Comparison of ENCODE assay signal across 29 cellular contexts in the genomic region with DNA sequence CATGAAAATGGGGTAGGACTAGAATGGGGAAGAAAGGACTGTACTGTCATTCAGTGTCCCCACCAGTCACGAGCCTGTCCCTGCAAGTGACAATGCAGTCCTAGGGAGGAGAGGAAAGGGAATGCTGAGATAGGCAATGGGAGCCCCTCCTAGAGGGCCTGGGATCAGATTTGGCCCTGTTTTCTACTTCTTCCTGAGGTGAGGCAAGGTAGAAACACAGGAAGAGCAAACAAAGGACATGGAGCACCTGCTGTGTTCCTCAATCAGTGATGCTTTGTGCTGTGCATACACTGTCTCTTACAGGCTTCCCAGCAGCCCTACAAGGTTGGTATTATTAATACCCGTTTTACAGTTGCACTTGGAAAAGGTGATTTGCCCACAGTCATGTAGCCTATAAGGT. TPM values are rescaled to one million over a fixed set of nuclear protein-coding genes. Genes with fewer than 3 reads are reported as not detected.
DNase-seq lines count a peak whose midpoint lies in the region; ATAC-seq, FAIRE-seq and TF ChIP-seq lines count a peak whose summit lies in the region.
"Had no signal": no experiment of that assay in that cellular context is flagged by ENCODE, and none has a peak within 500 bp of the region (broad histone marks: within the 10 kb centered on the region; RNA-seq: fewer than 3 reads in every experiment).

No MANE protein-coding gene starts in this region.

- H3K18ac ChIP-seq in H9 (ENCODE audit: insufficient read length, low read depth, low read length), result no peak overlapping the region

- H2BK12ac ChIP-seq in H9 (ENCODE audit: insufficient read length, low read depth, low read length), result no peak overlapping the region

- H3K27me3 ChIP-seq in H9 (ENCODE audit: insufficient read depth, low read length), result no peaks in the 10 kb centered on the region
- H3K27me3 ChIP-seq in bronchial epithelial cell (ENCODE audit: control insufficient read depth, insufficient read depth, low read length), result no peaks in the 10 kb centered on the region
- H3K27me3 ChIP-seq: esophagus squamous epithelium, gastroesophageal sphincter, left lung, pancreas, right lobe of liver, stomach, upper lobe of left lung had no signal

- no peaks in the 10 kb centered on the region for H3K23me2 ChIP-seq in H9 (ENCODE audit: insufficient read length, low read depth, low read length, poor library complexity, severe bottlenecking)

- no peaks in the 10 kb centered on the region for H3K9me3 Mint-ChIP-seq in H9
- H3K9me3 Mint-ChIP-seq: activated CD4-positive, alpha-beta T cell treated with anti-CD3 and anti-CD28 coated beads, Interleukin-2, amount 10 ng/mL, durations not matched to agents 24 days and 14 days; activated T-helper 17 cell treated with anti-CD3 and anti-CD28 coated beads, Interleukin-2, amount 50 U/mL, for 72 hours; CD8-positive, alpha-beta memory T cell; HFFc6; nephron had no signal

- no peak overlapping the region for H3K27ac ChIP-seq in H9 (ENCODE audit: insufficient read length, low read depth, low read length)
- H3K27ac ChIP-seq: esophagus squamous epithelium, left lung, pancreas, right lobe of liver, upper lobe of left lung had no signal

- no peak overlapping the region for H2BK120ac ChIP-seq in H9 (ENCODE audit: low read depth, low read length, poor library complexity, severe bottlenecking)

- no peak overlapping the region for H3K56ac ChIP-seq in H9 (ENCODE audit: insufficient read length, low read depth, low read length)

- peaks cover 24 to 39% of the 10 kb centered on the region in 2 experiments for H3K4me1 Mint-ChIP-seq in H9
- H3K4me1 Mint-ChIP-seq: activated CD4-positive, alpha-beta T cell treated with anti-CD3 and anti-CD28 coated beads, Interleukin-2, amount 10 ng/mL, durations not matched to agents 24 days and 14 days; activated T-helper 17 cell treated with anti-CD3 and anti-CD28 coated beads, Interleukin-2, amount 50 U/mL, for 72 hours; CD8-positive, alpha-beta memory T cell; T-helper 17 cell had no signal

- no peaks in the 10 kb centered on the region for H4K20me1 ChIP-seq in H9 (ENCODE audit: control insufficient read depth, insufficient read depth, insufficient read length)

- H3K36me3 Mint-ChIP-seq in H9 (ENCODE audit: insufficient read depth in 1 of 3, low read depth in 3 of 3), result peaks cover 19 to 39% (median 26%) of the 10 kb centered on the region in 3 experiments; a peak in 6 of 7 replicates

- ATAC-seq in HG03520 (IDR thresholded peaks at IDR 0.05; ENCODE audit: unreplicated experiment), result no peak
- ATAC-seq: activated T-helper 17 cell treated with anti-CD3 and anti-CD28 coated beads, Interleukin-2, amount 50 U/mL, for 72 hours; gastroesophageal sphincter; left lung; Panc1; pancreas; T-helper 17 cell had no signal

- H2BK5ac ChIP-seq in H9 (ENCODE audit: insufficient read length, low read length), result no peak overlapping the region

- no CpG with 5 or more reads among the region's 2 CpGs for WGBS in H9 (ENCODE audit: extremely low coverage, insufficient read length, low lambda C conversion rate)

- H3K36me3 ChIP-seq in bronchial epithelial cell (ENCODE audit: control insufficient read depth, insufficient read depth, low read length), result peaks cover 5% of the 10 kb centered on the region
- H3K36me3 ChIP-seq: pancreas, right lobe of liver had no signal

- no peaks in the 10 kb centered on the region for H3K79me2 ChIP-seq in H9 (ENCODE audit: insufficient read depth, low read length)

- H4K5ac ChIP-seq in H9 (ENCODE audit: insufficient read length, low read depth, low read length), result no peak overlapping the region

- H3K79me1 ChIP-seq in H9 (ENCODE audit: insufficient read depth, low read depth, low read length, poor library complexity, severe bottlenecking), result no peaks in the 10 kb centered on the region

- peaks cover 3% of the 10 kb centered on the region; the same call in 1 of the 2 replicates for H3K4me1 ChIP-seq in H9 (ENCODE audit: insufficient read depth, low read length)
- H3K4me1 ChIP-seq: esophagus squamous epithelium, left lung, pancreas had no signal

- H3T11ph ChIP-seq in H9 (ENCODE audit: low read length), result no peak overlapping the region

- H3K23ac ChIP-seq in H9 (ENCODE audit: insufficient read length, low read depth, low read length), result no peak overlapping the region

- no peak overlapping the region for H2AK5ac ChIP-seq in H9 (ENCODE audit: insufficient read length, low read length)

- H3K4ac ChIP-seq in H9 (ENCODE audit: low read depth, low read length), result no peak overlapping the region

- TF ChIP-seq CTCF in H9 (conservative IDR thresholded peaks at IDR 0.05), result no peak
- TF ChIP-seq CTCF in bronchial epithelial cell (IDR thresholded peaks at IDR 0.05; ENCODE audit: insufficient read depth, low read length, severe bottlenecking), result no peak
- TF ChIP-seq CTCF in GM20000 (IDR thresholded peaks at IDR 0.05; ENCODE audit: extremely low read depth, missing control alignments), result no peak

- no peak overlapping the region for H3K4me2 ChIP-seq in H9 (ENCODE audit: insufficient read depth, insufficient read length, low read length)

- H2BK15ac ChIP-seq in H9 (ENCODE audit: low read depth, low read length), result no peak overlapping the region

- peak overlapping the region in 2 of 3 experiments; percentile 89 to 93; a peak in 4 of 7 replicates for H3K27ac Mint-ChIP-seq in H9
- H3K27ac Mint-ChIP-seq: activated CD4-positive, alpha-beta T cell treated with anti-CD3 and anti-CD28 coated beads, Interleukin-2, amount 10 ng/mL, durations not matched to agents 24 days and 14 days; activated T-helper 17 cell treated with anti-CD3 and anti-CD28 coated beads, Interleukin-2, amount 50 U/mL, for 72 hours; HFFc6; nephron; T-helper 17 cell had no signal

- no peak overlapping the region for H4K8ac ChIP-seq in H9 (replicated peaks; ENCODE audit: insufficient read length, low read depth, low read length)

- H3K4me3 Mint-ChIP-seq in H9, result peak overlapping the region in 1 of 2 experiments; percentile 13; a peak in 1 of 5 replicates
- H3K4me3 Mint-ChIP-seq: activated CD4-positive, alpha-beta T cell treated with anti-CD3 and anti-CD28 coated beads, Interleukin-2, amount 10 ng/mL, durations not matched to agents 24 days and 14 days; activated T-helper 17 cell treated with anti-CD3 and anti-CD28 coated beads, Interleukin-2, amount 50 U/mL, for 72 hours; CD8-positive, alpha-beta memory T cell; HFFc6; nephron; T-helper 17 cell had no signal

- FAIRE-seq in bronchial epithelial cell (lab: Jason Lieb, UNC), result peak; percentile 28
- FAIRE-seq: colon, pancreas had no signal

- no peak overlapping the region for H4K91ac ChIP-seq in H9 (ENCODE audit: insufficient read length, low read depth, low read length)

- no peak overlapping the region for H3K14ac ChIP-seq in H9 (ENCODE audit: insufficient read depth, low read length)

- DNase-seq in NCI-H2196 treated with DMSO at 0.1 percent for 48 hours (lab: John Stamatoyannopoulos, UW; ENCODE audit: unreplicated experiment) (peak; percentile 12), NCI-H2196 (lab: John Stamatoyannopoulos, UW; ENCODE audit: unreplicated experiment) (no peak), H9 (no peak), bronchial epithelial cell (ENCODE audit: low read depth) (no peak), medulla oblongata (ENCODE audit: extremely low spot score) (peak; percentile 21), DMS114 treated with DMSO at 0.1 percent for 48 hours (lab: John Stamatoyannopoulos, UW; ENCODE audit: unreplicated experiment) (no peak), GM20000 (ENCODE audit: low spot score) (no peak)
- DNase-seq: activated CD4-positive, alpha-beta T cell treated with anti-CD3 and anti-CD28 coated beads, Interleukin-2, amount 10 ng/mL, durations not matched to agents 24 days and 14 days; AML-193; CD8-positive, alpha-beta memory T cell; esophagus squamous epithelium; HFFc6; left lung; NCI-H1105; NCI-H2171; NK-92 treated with Interleukin-12 subunit alpha and Interleukin-12 subunit beta, amount 100 ng/mL, for 24 hours; pancreas; right lobe of liver; stomach; T-helper 17 cell; upper lobe of left lung had no signal

- no peak overlapping the region for H3K4me3 ChIP-seq in bronchial epithelial cell (ENCODE audit: low read depth, low read length)
- H3K4me3 ChIP-seq: esophagus squamous epithelium, gastroesophageal sphincter, left lung, pancreas, right lobe of liver, stomach, upper lobe of left lung had no signal

- no peak overlapping the region for H3K9ac ChIP-seq in H9 (ENCODE audit: extremely low read depth, insufficient read length, low read length)

- no peak overlapping the region for H2AFZ ChIP-seq in H9 (ENCODE audit: low read length)

- H3K27me3 Mint-ChIP-seq in H9 (ENCODE audit: low read depth), result peaks cover 4% of the 10 kb centered on the region
- H3K27me3 Mint-ChIP-seq: activated CD4-positive, alpha-beta T cell treated with anti-CD3 and anti-CD28 coated beads, Interleukin-2, amount 10 ng/mL, durations not matched to agents 24 days and 14 days; activated T-helper 17 cell treated with anti-CD3 and anti-CD28 coated beads, Interleukin-2, amount 50 U/mL, for 72 hours; CD8-positive, alpha-beta memory T cell; T-helper 17 cell had no signal

- H3K9me3 ChIP-seq in H9 (ENCODE audit: control insufficient read depth, low read depth, low read length), result no peaks in the 10 kb centered on the region
- H3K9me3 ChIP-seq: esophagus squamous epithelium, gastroesophageal sphincter, left lung, pancreas, right lobe of liver, stomach, upper lobe of left lung had no signal

- H2BK20ac ChIP-seq in H9 (ENCODE audit: low read depth, low read length, poor library complexity, severe bottlenecking), result no peak overlapping the region

RNA-seq across cellular contexts. Expression of a gene that starts 6.1 kb away (rescaled TPM):
- total RNA-seq in H9 (2021) (9.0 and 10.2 TPM in 2 replicates), bronchial epithelial cell (0.79 and 3.8 TPM in 2 replicates)
- total RNA-seq: activated CD4-positive, alpha-beta T cell treated with anti-CD3 and anti-CD28 coated beads, Interleukin-2, amount 10 ng/mL, durations not matched to agents 24 days and 14 days; activated T-helper 17 cell treated with anti-CD3 and anti-CD28 coated beads, Interleukin-2, amount 50 U/mL, for 72 hours; CD8-positive, alpha-beta memory T cell; Daoy; mononuclear cell; T-helper 17 cell had no signal

RNA-seq across cellular contexts. Expression of a gene that starts 46.2 kb away (rescaled TPM):
- total RNA-seq in H9 (2021), result 14.1 and 14.7 TPM in 2 replicates
- total RNA-seq in bronchial epithelial cell, result 23.2 and 40.7 TPM in 2 replicates
- total RNA-seq: activated CD4-positive, alpha-beta T cell treated with anti-CD3 and anti-CD28 coated beads, Interleukin-2, amount 10 ng/mL, durations not matched to agents 24 days and 14 days had no signal

Comparison
In these comparisons a context has a peak if more than half of its experiments do, and no peak if none do; other contexts are left out.
1. DNase-seq: peak in NCI-H2196 treated with DMSO at 0.1 percent for 48 hours (single experiment) and medulla oblongata (single experiment); none in NCI-H2196 (single experiment), H9 (single experiment), bronchial epithelial cell (single experiment), DMS114 treated with DMSO at 0.1 percent for 48 hours (single experiment) and GM20000 (single experiment).